Comparison of ENCODE assay signal across 16 cellular contexts in genomic region chrX:148984238-148984637, GRCh38.
"Had no signal": no experiment of that assay in that cellular context is flagged by ENCODE, and none has a peak within 500 bp of the region (broad histone marks: within the 10 kb centered on the region; RNA-seq: fewer than 3 reads in every experiment).

No MANE protein-coding gene starts in this region.

- H3K36me3 ChIP-seq: heart right ventricle, tibial artery, uterus had no signal

- DNase-seq: activated CD4-positive, CD25-positive, alpha-beta regulatory T cell treated with anti-CD3 and anti-CD28 coated beads, Interleukin-2, amount 50 U/mL, for 72 hours; activated T-cell treated with anti-CD3 and anti-CD28 coated beads, Interleukin-2, amount 50 U/mL, for 1 hour; body of pancreas; effector memory CD4-positive, alpha-beta T cell; heart right ventricle; mucosa of descending colon; naive thymus-derived CD8-positive, alpha-beta T cell; small intestine; stimulated activated CD4-positive, alpha-beta T cell treated with anti-CD3 and anti-CD28 coated beads, Interleukin-1b, Interleukin-23, amount 100 ng/mL, for 48 hours; tibial artery; uterus had no signal

- FAIRE-seq: frontal cortex, islet of Langerhans, small intestine had no signal

- H3K27ac ChIP-seq: body of pancreas, heart right ventricle, neutrophil, tibial artery, uterus had no signal

- H3K4me1 ChIP-seq: body of pancreas, heart right ventricle, tibial artery, uterus had no signal

- ATAC-seq: body of pancreas; heart right ventricle; left lobe of liver; mucosa of descending colon; naive thymus-derived CD8-positive, alpha-beta T cell; stimulated activated memory B cell treated with anti-CD40 and anti-IgM and Interleukin-4, amounts not matched to agents 10 μg/mL and 1 μg/mL and 100 μg/mL, for 72 hours had no signal

- H3K9me3 ChIP-seq: body of pancreas, heart right ventricle, mucosa of descending colon, neutrophil, tibial artery, uterus had no signal

- H3K4me3 ChIP-seq: body of pancreas, heart right ventricle, mucosa of descending colon, tibial artery, uterus had no signal

- H3K27me3 ChIP-seq: body of pancreas, heart right ventricle, neutrophil, tibial artery, uterus had no signal
